In the genomic region with DNA sequence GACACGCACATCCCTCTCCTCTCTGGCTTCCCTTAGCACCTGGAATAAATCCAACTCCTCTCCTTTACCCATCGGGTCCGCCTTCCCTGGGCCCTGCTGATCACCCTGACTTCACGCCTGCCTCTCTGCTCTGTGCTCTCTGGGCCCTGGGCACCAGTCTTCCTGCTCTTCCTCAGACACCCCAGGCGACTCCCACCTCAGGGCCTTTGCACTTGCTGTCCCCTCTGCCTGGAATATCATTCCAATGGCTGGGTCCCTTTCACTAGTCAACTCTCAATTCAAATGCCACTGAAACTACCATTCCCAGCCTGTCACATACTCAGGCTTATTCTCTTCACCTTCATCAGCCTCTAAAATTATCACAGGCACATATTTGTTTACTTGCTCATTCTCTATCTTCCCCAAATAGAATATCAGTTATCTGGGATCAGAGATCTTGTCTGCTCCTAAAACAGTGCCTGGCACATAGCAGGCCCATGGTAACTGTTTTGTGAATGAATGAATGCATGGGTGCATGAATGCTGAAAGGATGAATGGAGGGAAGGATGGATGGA, we compare ENCODE assay signal across 1 cellular context.
TF ChIP-seq lines count a peak whose summit lies in the region.

No MANE protein-coding gene starts in this region.

TF ChIP-seq in A549, 52 proteins besides CTCF, POLR2A, EP300 and RAD21:
- TF ChIP-seq SMC3 (IDR thresholded peaks at IDR 0.05), result no peak
- TF ChIP-seq, protein P1, sequence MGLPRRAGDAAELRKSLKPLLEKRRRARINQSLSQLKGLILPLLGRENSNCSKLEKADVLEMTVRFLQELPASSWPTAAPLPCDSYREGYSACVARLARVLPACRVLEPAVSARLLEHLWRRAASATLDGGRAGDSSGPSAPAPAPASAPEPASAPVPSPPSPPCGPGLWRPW (IDR thresholded peaks at IDR 0.05), result no peak
- no peak for TF ChIP-seq FOSB (CRISPR knock-in tag; IDR thresholded peaks at IDR 0.05)
- TF ChIP-seq TFCP2L1 (CRISPR knock-in tag; IDR thresholded peaks at IDR 0.05), result no peak
- no peak for TF ChIP-seq GATA3 (IDR thresholded peaks at IDR 0.05; ENCODE audit: borderline replicate concordance)
- TF ChIP-seq, protein P2, sequence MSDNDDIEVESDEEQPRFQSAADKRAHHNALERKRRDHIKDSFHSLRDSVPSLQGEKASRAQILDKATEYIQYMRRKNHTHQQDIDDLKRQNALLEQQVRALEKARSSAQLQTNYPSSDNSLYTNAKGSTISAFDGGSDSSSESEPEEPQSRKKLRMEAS (IDR thresholded peaks at IDR 0.05), result no peak
- no peak for TF ChIP-seq CEBPB (IDR thresholded peaks at IDR 0.05)
- no peak for TF ChIP-seq SREBF2 (IDR thresholded peaks at IDR 0.05)
- TF ChIP-seq EHF (CRISPR knock-in tag; IDR thresholded peaks at IDR 0.05), result no peak
- TF ChIP-seq HDAC2 (IDR thresholded peaks at IDR 0.05), result no peak
- no peak for TF ChIP-seq ESRRA (IDR thresholded peaks at IDR 0.05; ENCODE audit: borderline replicate concordance, low read length)
- TF ChIP-seq, protein P3, sequence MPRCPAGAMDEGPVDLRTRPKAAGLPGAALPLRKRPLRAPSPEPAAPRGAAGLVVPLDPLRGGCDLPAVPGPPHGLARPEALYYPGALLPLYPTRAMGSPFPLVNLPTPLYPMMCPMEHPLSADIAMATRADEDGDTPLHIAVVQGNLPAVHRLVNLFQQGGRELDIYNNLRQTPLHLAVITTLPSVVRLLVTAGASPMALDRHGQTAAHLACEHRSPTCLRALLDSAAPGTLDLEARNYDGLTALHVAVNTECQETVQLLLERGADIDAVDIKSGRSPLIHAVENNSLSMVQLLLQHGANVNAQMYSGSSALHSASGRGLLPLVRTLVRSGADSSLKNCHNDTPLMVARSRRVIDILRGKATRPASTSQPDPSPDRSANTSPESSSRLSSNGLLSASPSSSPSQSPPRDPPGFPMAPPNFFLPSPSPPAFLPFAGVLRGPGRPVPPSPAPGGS (IDR thresholded peaks at IDR 0.05), result no peak
- TF ChIP-seq PHF8 (IDR thresholded peaks at IDR 0.05; ENCODE audit: borderline replicate concordance, low read depth), result no peak
- TF ChIP-seq JUN (IDR thresholded peaks at IDR 0.05), result no peak
- TF ChIP-seq, protein P4, sequence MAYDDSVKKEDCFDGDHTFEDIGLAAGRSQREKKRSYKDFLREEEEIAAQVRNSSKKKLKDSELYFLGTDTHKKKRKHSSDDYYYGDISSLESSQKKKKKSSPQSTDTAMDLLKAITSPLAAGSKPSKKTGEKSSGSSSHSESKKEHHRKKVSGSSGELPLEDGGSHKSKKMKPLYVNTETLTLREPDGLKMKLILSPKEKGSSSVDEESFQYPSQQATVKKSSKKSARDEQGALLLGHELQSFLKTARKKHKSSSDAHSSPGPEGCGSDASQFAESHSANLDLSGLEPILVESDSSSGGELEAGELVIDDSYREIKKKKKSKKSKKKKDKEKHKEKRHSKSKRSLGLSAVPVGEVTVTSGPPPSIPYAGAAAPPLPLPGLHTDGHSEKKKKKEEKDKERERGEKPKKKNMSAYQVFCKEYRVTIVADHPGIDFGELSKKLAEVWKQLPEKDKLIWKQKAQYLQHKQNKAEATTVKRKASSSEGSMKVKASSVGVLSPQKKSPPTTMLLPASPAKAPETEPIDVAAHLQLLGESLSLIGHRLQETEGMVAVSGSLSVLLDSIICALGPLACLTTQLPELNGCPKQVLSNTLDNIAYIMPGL (CRISPR knock-in tag; IDR thresholded peaks at IDR 0.05; ENCODE audit: borderline replicate concordance), result no peak
- no peak for TF ChIP-seq HOXA7 (CRISPR knock-in tag; IDR thresholded peaks at IDR 0.05)
- no peak for TF ChIP-seq POLR2AphosphoS2 (conservative IDR thresholded peaks at IDR 0.05; ENCODE audit: low read length)
- TF ChIP-seq, protein P5, sequence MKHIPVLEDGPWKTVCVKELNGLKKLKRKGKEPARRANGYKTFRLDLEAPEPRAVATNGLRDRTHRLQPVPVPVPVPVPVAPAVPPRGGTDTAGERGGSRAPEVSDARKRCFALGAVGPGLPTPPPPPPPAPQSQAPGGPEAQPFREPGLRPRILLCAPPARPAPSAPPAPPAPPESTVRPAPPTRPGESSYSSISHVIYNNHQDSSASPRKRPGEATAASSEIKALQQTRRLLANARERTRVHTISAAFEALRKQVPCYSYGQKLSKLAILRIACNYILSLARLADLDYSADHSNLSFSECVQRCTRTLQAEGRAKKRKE (CRISPR knock-in tag; IDR thresholded peaks at IDR 0.05; ENCODE audit: low read depth), result no peak
